ENCODE assay signal across 18 cellular contexts in genomic region chr18:47343291-47343690, GRCh38.
A peak's percentile ranks its signal among the peaks of the same experiment; 100 is the strongest.
DNase-seq lines count a peak whose midpoint lies in the region; ATAC-seq and TF ChIP-seq lines count a peak whose summit lies in the region.
"Had no signal": no experiment of that assay in that cellular context is flagged by ENCODE, and none has a peak within 500 bp of the region (broad histone marks: within the 10 kb centered on the region; RNA-seq: fewer than 3 reads in every experiment).

No MANE protein-coding gene starts in this region.

- DNase-seq in A172 (ENCODE audit: low spot score): peak; percentile 33
- DNase-seq in ELR (ENCODE audit: low read depth): peak; percentile 74
- peak; percentile 72 for DNase-seq in HT1080 (ENCODE audit: low read depth)
- DNase-seq in fibroblast of mammary gland (ENCODE audit: low read depth): peak; percentile 40
- DNase-seq in sciatic nerve (ENCODE audit: low spot score): no peak
- no peak for DNase-seq in NCI-H1105 treated with DMSO at 0.1 percent for 48 hours (lab: John Stamatoyannopoulos, UW)
- DNase-seq in NCI-H510A (lab: John Stamatoyannopoulos, UW): no peak
- no peak for DNase-seq in 8988T
- DNase-seq: BE2C; CD4-positive, CD25-positive, alpha-beta regulatory T cell; NCI-H1105; NCI-H1694; NCI-H2081; NCI-H748 treated with DMSO at 0.1 percent for 48 hours; PC-9; RPMI8226; SHP77 had no signal

- TF ChIP-seq CTCF in fibroblast of mammary gland (conservative IDR thresholded peaks at IDR 0.05; ENCODE audit: control insufficient read depth, insufficient read depth, low read depth, low read length): no peak

- no peak for ATAC-seq in sciatic nerve

- no peak overlapping the region for H3K4me3 ChIP-seq in fibroblast of mammary gland (ENCODE audit: control insufficient read depth, low read depth, low read length)
- H3K4me3 ChIP-seq: PC-9, SK-N-MC had no signal

- intact Hi-C loops in sciatic nerve (cut with DNase I): no loop called here

Comparison
In these comparisons a context has a peak if more than half of its experiments do, and no peak if none do; other contexts are left out.
1. DNase-seq: peak in A172 (single experiment), ELR (single experiment), HT1080 (single experiment) and fibroblast of mammary gland (single experiment); none in sciatic nerve (single experiment), NCI-H1105 treated with DMSO at 0.1 percent for 48 hours (single experiment), NCI-H510A (single experiment) and 8988T (single experiment).